In the genomic region with DNA sequence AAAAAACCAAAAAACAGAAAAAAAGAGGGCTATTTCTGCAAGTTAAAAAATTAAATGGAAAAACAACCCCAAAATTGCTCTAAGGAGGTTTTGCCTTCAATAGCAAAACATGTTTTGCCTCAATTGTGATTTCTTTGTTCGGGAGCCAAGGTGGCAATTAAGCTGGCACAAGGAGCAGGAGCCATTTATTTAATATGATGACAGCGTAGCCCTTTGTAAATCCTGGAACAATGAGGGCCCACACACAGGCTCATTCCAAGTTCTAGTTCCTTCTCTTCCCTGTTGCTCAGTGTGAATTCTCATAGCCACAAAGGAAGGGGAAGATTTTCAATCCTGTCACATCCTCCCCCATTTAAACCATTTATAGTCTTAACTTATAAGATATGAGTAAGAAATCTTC, we compare ENCODE assay signal across 1 cellular context.
TF ChIP-seq lines count a peak whose summit lies in the region.

No MANE protein-coding gene starts in this region.

TF ChIP-seq in GM23338, 12 proteins besides CTCF, POLR2A, EP300 and RAD21 (continued from another document):
- TF ChIP-seq, protein P1, sequence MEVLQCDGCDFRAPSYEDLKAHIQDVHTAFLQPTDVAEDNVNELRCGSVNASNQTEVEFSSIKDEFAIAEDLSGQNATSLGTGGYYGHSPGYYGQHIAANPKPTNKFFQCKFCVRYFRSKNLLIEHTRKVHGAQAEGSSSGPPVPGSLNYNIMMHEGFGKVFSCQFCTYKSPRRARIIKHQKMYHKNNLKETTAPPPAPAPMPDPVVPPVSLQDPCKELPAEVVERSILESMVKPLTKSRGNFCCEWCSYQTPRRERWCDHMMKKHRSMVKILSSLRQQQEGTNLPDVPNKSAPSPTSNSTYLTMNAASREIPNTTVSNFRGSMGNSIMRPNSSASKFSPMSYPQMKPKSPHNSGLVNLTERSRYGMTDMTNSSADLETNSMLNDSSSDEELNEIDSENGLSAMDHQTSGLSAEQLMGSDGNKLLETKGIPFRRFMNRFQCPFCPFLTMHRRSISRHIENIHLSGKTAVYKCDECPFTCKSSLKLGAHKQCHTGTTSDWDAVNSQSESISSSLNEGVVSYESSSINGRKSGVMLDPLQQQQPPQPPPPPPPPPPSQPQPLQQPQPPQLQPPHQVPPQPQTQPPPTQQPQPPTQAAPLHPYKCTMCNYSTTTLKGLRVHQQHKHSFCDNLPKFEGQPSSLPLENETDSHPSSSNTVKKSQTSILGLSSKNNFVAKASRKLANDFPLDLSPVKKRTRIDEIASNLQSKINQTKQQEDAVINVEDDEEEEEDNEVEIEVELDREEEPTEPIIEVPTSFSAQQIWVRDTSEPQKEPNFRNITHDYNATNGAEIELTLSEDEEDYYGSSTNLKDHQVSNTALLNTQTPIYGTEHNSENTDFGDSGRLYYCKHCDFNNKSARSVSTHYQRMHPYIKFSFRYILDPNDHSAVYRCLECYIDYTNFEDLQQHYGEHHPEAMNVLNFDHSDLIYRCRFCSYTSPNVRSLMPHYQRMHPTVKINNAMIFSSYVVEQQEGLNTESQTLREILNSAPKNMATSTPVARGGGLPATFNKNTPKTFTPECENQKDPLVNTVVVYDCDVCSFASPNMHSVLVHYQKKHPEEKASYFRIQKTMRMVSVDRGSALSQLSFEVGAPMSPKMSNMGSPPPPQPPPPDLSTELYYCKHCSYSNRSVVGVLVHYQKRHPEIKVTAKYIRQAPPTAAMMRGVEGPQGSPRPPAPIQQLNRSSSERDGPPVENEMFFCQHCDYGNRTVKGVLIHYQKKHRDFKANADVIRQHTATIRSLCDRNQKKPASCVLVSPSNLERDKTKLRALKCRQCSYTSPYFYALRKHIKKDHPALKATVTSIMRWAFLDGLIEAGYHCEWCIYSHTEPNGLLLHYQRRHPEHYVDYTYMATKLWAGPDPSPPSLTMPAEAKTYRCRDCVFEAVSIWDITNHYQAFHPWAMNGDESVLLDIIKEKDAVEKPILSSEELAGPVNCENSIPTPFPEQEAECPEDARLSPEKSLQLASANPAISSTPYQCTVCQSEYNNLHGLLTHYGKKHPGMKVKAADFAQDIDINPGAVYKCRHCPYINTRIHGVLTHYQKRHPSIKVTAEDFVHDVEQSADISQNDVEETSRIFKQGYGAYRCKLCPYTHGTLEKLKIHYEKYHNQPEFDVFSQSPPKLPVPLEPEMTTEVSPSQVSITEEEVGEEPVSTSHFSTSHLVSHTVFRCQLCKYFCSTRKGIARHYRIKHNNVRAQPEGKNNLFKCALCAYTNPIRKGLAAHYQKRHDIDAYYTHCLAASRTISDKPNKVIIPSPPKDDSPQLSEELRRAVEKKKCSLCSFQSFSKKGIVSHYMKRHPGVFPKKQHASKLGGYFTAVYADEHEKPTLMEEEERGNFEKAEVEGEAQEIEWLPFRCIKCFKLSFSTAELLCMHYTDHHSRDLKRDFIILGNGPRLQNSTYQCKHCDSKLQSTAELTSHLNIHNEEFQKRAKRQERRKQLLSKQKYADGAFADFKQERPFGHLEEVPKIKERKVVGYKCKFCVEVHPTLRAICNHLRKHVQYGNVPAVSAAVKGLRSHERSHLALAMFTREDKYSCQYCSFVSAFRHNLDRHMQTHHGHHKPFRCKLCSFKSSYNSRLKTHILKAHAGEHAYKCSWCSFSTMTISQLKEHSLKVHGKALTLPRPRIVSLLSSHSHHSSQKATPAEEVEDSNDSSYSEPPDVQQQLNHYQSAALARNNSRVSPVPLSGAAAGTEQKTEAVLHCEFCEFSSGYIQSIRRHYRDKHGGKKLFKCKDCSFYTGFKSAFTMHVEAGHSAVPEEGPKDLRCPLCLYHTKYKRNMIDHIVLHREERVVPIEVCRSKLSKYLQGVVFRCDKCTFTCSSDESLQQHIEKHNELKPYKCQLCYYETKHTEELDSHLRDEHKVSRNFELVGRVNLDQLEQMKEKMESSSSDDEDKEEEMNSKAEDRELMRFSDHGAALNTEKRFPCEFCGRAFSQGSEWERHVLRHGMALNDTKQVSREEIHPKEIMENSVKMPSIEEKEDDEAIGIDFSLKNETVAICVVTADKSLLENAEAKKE (CRISPR knock-in tag; IDR thresholded peaks at IDR 0.05), result no peak
- no peak for TF ChIP-seq ZNF114 (CRISPR knock-in tag; IDR thresholded peaks at IDR 0.05)
- TF ChIP-seq ZNF331 (CRISPR knock-in tag; IDR thresholded peaks at IDR 0.05; ENCODE audit: low read depth), result no peak
- TF ChIP-seq NANOG (IDR thresholded peaks at IDR 0.05; ENCODE audit: borderline replicate concordance), result no peak
- TF ChIP-seq, protein P2, sequence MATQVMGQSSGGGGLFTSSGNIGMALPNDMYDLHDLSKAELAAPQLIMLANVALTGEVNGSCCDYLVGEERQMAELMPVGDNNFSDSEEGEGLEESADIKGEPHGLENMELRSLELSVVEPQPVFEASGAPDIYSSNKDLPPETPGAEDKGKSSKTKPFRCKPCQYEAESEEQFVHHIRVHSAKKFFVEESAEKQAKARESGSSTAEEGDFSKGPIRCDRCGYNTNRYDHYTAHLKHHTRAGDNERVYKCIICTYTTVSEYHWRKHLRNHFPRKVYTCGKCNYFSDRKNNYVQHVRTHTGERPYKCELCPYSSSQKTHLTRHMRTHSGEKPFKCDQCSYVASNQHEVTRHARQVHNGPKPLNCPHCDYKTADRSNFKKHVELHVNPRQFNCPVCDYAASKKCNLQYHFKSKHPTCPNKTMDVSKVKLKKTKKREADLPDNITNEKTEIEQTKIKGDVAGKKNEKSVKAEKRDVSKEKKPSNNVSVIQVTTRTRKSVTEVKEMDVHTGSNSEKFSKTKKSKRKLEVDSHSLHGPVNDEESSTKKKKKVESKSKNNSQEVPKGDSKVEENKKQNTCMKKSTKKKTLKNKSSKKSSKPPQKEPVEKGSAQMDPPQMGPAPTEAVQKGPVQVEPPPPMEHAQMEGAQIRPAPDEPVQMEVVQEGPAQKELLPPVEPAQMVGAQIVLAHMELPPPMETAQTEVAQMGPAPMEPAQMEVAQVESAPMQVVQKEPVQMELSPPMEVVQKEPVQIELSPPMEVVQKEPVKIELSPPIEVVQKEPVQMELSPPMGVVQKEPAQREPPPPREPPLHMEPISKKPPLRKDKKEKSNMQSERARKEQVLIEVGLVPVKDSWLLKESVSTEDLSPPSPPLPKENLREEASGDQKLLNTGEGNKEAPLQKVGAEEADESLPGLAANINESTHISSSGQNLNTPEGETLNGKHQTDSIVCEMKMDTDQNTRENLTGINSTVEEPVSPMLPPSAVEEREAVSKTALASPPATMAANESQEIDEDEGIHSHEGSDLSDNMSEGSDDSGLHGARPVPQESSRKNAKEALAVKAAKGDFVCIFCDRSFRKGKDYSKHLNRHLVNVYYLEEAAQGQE (IDR thresholded peaks at IDR 0.05; ENCODE audit: unreplicated experiment), result no peak
- no peak for TF ChIP-seq STAT1 (IDR thresholded peaks at IDR 0.05; ENCODE audit: unreplicated experiment)
- no peak for TF ChIP-seq EZH2 (IDR thresholded peaks at IDR 0.05; ENCODE audit: low read depth, unreplicated experiment)
- TF ChIP-seq, protein P3, sequence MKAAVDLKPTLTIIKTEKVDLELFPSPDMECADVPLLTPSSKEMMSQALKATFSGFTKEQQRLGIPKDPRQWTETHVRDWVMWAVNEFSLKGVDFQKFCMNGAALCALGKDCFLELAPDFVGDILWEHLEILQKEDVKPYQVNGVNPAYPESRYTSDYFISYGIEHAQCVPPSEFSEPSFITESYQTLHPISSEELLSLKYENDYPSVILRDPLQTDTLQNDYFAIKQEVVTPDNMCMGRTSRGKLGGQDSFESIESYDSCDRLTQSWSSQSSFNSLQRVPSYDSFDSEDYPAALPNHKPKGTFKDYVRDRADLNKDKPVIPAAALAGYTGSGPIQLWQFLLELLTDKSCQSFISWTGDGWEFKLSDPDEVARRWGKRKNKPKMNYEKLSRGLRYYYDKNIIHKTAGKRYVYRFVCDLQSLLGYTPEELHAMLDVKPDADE (IDR thresholded peaks at IDR 0.05), result no peak
- no peak for TF ChIP-seq EZH2phosphoT487 (IDR thresholded peaks at IDR 0.05; ENCODE audit: unreplicated experiment)
